8 cellular contexts compared by ENCODE assay signal in genomic region chr16:14354561-14355351, GRCh38.
A peak's percentile ranks its signal among the peaks of the same experiment; 100 is the strongest.
DNase-seq lines count a peak whose midpoint lies in the region; ATAC-seq and TF ChIP-seq lines count a peak whose summit lies in the region.

No MANE protein-coding gene starts in this region.

- no peaks in the 10 kb centered on the region for H3K79me2 ChIP-seq in ACC112 (ENCODE audit: control insufficient read depth, insufficient read depth, low read length, unreplicated experiment)
- H3K79me2 ChIP-seq in SU-DHL-6 (ENCODE audit: insufficient read depth, low read length), result no peaks in the 10 kb centered on the region

- H3K4me2 ChIP-seq in SU-DHL-6 (ENCODE audit: low read depth, low read length, poor library complexity, severe bottlenecking), result peak overlapping the region; percentile 59

- intact Hi-C loops in left colon (cut with DNase I, micrococcal nuclease), result no loop called here

- H3K4me3 ChIP-seq in ACC112 (ENCODE audit: low read depth, low read length), result peak overlapping the region; percentile 63
- no peak overlapping the region for H3K4me3 ChIP-seq in SU-DHL-6 (ENCODE audit: insufficient read depth, low read length, poor library complexity, severe bottlenecking)

- peak overlapping the region; percentile 8 for H2AFZ ChIP-seq in ACC112 (ENCODE audit: low read length, unreplicated experiment)
- H2AFZ ChIP-seq in SU-DHL-6 (ENCODE audit: low read depth, low read length, severe bottlenecking), result no peak overlapping the region

- H3K9me3 Mint-ChIP-seq in mesothelial cell of epicardium, result no peaks in the 10 kb centered on the region

- no peak overlapping the region for H3K27ac Mint-ChIP-seq in mesothelial cell of epicardium

- H3K9ac ChIP-seq in SU-DHL-6 (ENCODE audit: low read length), result no peak overlapping the region; the same call in 1 of the 2 replicates

- peaks cover 9% of the 10 kb centered on the region for H3K4me1 ChIP-seq in ACC112 (ENCODE audit: control insufficient read depth, insufficient read depth, low read length, unreplicated experiment)

- peaks cover 4% of the 10 kb centered on the region for H3K4me1 Mint-ChIP-seq in mesothelial cell of epicardium

- peaks cover 42% of the 10 kb centered on the region for H3K27me3 Mint-ChIP-seq in mesothelial cell of epicardium (ENCODE audit: low read depth)

- TF ChIP-seq CTCF in SU-DHL-6 (IDR thresholded peaks at IDR 0.05; ENCODE audit: insufficient read depth, low read length, poor library complexity, severe bottlenecking) (no peak), mesothelial cell of epicardium (IDR thresholded peaks at IDR 0.05; ENCODE audit: unreplicated experiment) (no peak)

- DNase-seq in left colon, result no peak
- no peak for DNase-seq in NCI-H2107 (lab: John Stamatoyannopoulos, UW)
- DNase-seq in mesothelial cell of epicardium (ENCODE audit: low spot score in 2 of 2, unreplicated experiment in 2 of 2), result no peak
- DNase-seq in glomerular visceral epithelial cell (ENCODE audit: extremely low spot score), result no peak

- H3K9me3 ChIP-seq in SU-DHL-6 (ENCODE audit: insufficient read depth, low read length), result no peaks in the 10 kb centered on the region

- no peak overlapping the region for H3K4me3 Mint-ChIP-seq in mesothelial cell of epicardium

- H3K9me2 ChIP-seq in SU-DHL-6 (replicated peaks; ENCODE audit: insufficient read depth, low read length), result no peaks in the 10 kb centered on the region

- ATAC-seq in GM18907 (IDR thresholded peaks at IDR 0.05; ENCODE audit: unreplicated experiment) (peak; percentile 90), HG03064 (IDR thresholded peaks at IDR 0.05; ENCODE audit: low read depth, unreplicated experiment) (peak; percentile 85), left colon (peak; percentile 21)

- no peaks in the 10 kb centered on the region for H3K27me3 ChIP-seq in ACC112 (ENCODE audit: insufficient read depth, low read length)
- no peaks in the 10 kb centered on the region for H3K27me3 ChIP-seq in SU-DHL-6 (ENCODE audit: low read length)

- no peak overlapping the region for H3K27ac ChIP-seq in ACC112 (ENCODE audit: low read depth, low read length)
- peak overlapping the region; percentile 96 for H3K27ac ChIP-seq in SU-DHL-6 (ENCODE audit: low read depth, low read length)

- peaks cover 15% of the 10 kb centered on the region for H3F3A ChIP-seq in SU-DHL-6 (ENCODE audit: insufficient read depth)

- H4K20me1 ChIP-seq in SU-DHL-6 (ENCODE audit: low read depth, low read length), result no peaks in the 10 kb centered on the region

- H3K36me3 ChIP-seq in ACC112 (ENCODE audit: insufficient read depth, low read length), result no peaks in the 10 kb centered on the region
- H3K36me3 ChIP-seq in SU-DHL-6 (ENCODE audit: low read length), result no peaks in the 10 kb centered on the region

- H3K36me3 Mint-ChIP-seq in mesothelial cell of epicardium, result no peaks in the 10 kb centered on the region

Comparison
In these comparisons a context has a peak if more than half of its experiments do, and no peak if none do; other contexts are left out.
1. ATAC-seq: peak in every context shown above with its lines; median percentile 90 in GM18907; 85 in HG03064; 21 in left colon.